1 cellular context compared by ENCODE assay signal in the genomic region with DNA sequence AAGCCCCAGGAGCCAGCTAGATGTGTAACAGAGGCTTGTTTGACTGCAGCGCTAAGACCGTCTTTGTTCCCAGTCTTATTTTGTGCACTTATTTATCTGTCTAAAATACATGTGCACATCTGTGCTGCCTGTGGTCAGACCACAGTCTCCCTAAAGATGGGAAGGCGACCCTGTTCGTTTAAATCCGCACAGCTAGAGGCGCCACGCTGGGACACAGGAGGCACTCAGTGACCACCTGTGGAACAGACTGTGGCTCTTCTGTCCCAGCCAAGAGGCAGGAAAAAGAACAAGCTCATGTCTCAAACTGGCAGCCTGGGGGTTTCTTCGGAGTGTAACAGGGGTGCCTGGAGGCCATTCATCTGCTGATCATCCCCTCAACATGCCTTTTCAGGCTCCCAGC.
TF ChIP-seq lines count a peak whose summit lies in the region.

No MANE protein-coding gene starts in this region.

TF ChIP-seq in GM23338, 12 proteins besides CTCF, POLR2A, EP300 and RAD21:
- TF ChIP-seq, protein P1, sequence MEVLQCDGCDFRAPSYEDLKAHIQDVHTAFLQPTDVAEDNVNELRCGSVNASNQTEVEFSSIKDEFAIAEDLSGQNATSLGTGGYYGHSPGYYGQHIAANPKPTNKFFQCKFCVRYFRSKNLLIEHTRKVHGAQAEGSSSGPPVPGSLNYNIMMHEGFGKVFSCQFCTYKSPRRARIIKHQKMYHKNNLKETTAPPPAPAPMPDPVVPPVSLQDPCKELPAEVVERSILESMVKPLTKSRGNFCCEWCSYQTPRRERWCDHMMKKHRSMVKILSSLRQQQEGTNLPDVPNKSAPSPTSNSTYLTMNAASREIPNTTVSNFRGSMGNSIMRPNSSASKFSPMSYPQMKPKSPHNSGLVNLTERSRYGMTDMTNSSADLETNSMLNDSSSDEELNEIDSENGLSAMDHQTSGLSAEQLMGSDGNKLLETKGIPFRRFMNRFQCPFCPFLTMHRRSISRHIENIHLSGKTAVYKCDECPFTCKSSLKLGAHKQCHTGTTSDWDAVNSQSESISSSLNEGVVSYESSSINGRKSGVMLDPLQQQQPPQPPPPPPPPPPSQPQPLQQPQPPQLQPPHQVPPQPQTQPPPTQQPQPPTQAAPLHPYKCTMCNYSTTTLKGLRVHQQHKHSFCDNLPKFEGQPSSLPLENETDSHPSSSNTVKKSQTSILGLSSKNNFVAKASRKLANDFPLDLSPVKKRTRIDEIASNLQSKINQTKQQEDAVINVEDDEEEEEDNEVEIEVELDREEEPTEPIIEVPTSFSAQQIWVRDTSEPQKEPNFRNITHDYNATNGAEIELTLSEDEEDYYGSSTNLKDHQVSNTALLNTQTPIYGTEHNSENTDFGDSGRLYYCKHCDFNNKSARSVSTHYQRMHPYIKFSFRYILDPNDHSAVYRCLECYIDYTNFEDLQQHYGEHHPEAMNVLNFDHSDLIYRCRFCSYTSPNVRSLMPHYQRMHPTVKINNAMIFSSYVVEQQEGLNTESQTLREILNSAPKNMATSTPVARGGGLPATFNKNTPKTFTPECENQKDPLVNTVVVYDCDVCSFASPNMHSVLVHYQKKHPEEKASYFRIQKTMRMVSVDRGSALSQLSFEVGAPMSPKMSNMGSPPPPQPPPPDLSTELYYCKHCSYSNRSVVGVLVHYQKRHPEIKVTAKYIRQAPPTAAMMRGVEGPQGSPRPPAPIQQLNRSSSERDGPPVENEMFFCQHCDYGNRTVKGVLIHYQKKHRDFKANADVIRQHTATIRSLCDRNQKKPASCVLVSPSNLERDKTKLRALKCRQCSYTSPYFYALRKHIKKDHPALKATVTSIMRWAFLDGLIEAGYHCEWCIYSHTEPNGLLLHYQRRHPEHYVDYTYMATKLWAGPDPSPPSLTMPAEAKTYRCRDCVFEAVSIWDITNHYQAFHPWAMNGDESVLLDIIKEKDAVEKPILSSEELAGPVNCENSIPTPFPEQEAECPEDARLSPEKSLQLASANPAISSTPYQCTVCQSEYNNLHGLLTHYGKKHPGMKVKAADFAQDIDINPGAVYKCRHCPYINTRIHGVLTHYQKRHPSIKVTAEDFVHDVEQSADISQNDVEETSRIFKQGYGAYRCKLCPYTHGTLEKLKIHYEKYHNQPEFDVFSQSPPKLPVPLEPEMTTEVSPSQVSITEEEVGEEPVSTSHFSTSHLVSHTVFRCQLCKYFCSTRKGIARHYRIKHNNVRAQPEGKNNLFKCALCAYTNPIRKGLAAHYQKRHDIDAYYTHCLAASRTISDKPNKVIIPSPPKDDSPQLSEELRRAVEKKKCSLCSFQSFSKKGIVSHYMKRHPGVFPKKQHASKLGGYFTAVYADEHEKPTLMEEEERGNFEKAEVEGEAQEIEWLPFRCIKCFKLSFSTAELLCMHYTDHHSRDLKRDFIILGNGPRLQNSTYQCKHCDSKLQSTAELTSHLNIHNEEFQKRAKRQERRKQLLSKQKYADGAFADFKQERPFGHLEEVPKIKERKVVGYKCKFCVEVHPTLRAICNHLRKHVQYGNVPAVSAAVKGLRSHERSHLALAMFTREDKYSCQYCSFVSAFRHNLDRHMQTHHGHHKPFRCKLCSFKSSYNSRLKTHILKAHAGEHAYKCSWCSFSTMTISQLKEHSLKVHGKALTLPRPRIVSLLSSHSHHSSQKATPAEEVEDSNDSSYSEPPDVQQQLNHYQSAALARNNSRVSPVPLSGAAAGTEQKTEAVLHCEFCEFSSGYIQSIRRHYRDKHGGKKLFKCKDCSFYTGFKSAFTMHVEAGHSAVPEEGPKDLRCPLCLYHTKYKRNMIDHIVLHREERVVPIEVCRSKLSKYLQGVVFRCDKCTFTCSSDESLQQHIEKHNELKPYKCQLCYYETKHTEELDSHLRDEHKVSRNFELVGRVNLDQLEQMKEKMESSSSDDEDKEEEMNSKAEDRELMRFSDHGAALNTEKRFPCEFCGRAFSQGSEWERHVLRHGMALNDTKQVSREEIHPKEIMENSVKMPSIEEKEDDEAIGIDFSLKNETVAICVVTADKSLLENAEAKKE (CRISPR knock-in tag; IDR thresholded peaks at IDR 0.05): no peak
- TF ChIP-seq EZH2phosphoT487 (IDR thresholded peaks at IDR 0.05; ENCODE audit: unreplicated experiment) (no peak), NANOG (IDR thresholded peaks at IDR 0.05; ENCODE audit: borderline replicate concordance) (no peak)
